Comparison of ENCODE assay signal across 8 cellular contexts in genomic region chr14:103384450-103385152, GRCh38.
DNase-seq lines count a peak whose midpoint lies in the region; ATAC-seq lines count a peak whose summit lies in the region.

No MANE protein-coding gene starts in this region.

- H3K9me3 Mint-ChIP-seq in activated T-cell treated with anti-CD3 and anti-CD28 coated beads, Interleukin-2, amount 50 U/mL, for 24 hours: no peaks in the 10 kb centered on the region

- peak overlapping the region; percentile 96 for H3K4me3 Mint-ChIP-seq in activated T-cell treated with anti-CD3 and anti-CD28 coated beads, Interleukin-2, amount 50 U/mL, for 24 hours

- ATAC-seq in GM18499 (IDR thresholded peaks at IDR 0.05; ENCODE audit: insufficient read depth, unreplicated experiment): peak; percentile 5
- peak; percentile 3 for ATAC-seq in HG02885 (IDR thresholded peaks at IDR 0.05; ENCODE audit: poor library complexity, unreplicated experiment)

- H3K27me3 Mint-ChIP-seq in activated T-cell treated with anti-CD3 and anti-CD28 coated beads, Interleukin-2, amount 50 U/mL, for 24 hours: no peaks in the 10 kb centered on the region

- no peak overlapping the region for H3K27ac ChIP-seq in iPS DF 6.9 (ENCODE audit: low read length)
- H3K27ac ChIP-seq in stomach smooth muscle (ENCODE audit: low read length): peak overlapping the region; percentile 62

- peaks cover 28% of the 10 kb centered on the region for H3K36me3 Mint-ChIP-seq in activated T-cell treated with anti-CD3 and anti-CD28 coated beads, Interleukin-2, amount 50 U/mL, for 24 hours (ENCODE audit: low read depth)

- H3K27ac Mint-ChIP-seq in activated T-cell treated with anti-CD3 and anti-CD28 coated beads, Interleukin-2, amount 50 U/mL, for 24 hours: peak overlapping the region; percentile 94

- peak overlapping the region; percentile 60 to 64 for H3K9ac ChIP-seq in stomach smooth muscle (ENCODE audit: low read length in 2 of 2)

- peaks cover 39% of the 10 kb centered on the region for H3K4me1 Mint-ChIP-seq in activated T-cell treated with anti-CD3 and anti-CD28 coated beads, Interleukin-2, amount 50 U/mL, for 24 hours (ENCODE audit: low read depth)

- no peaks in the 10 kb centered on the region for H3K9me3 ChIP-seq in iPS DF 6.9 (ENCODE audit: control insufficient read depth, insufficient read depth, low read length)
- H3K9me3 ChIP-seq in stomach smooth muscle (ENCODE audit: control insufficient read depth in 2 of 2, low read length in 2 of 2): no peaks in the 10 kb centered on the region

- no peaks in the 10 kb centered on the region for H3K36me3 ChIP-seq in iPS DF 6.9 (ENCODE audit: control insufficient read depth, insufficient read depth, low read length)
- H3K36me3 ChIP-seq in stomach smooth muscle (ENCODE audit: control insufficient read depth in 2 of 2, insufficient read depth in 2 of 2, low read length in 2 of 2): no peaks in the 10 kb centered on the region

- H3K27me3 ChIP-seq in iPS DF 6.9 (ENCODE audit: control insufficient read depth, insufficient read depth, low read length) (no peaks in the 10 kb centered on the region), stomach smooth muscle (ENCODE audit: control insufficient read depth in 1 of 2, insufficient read depth in 2 of 2, low read length in 2 of 2) (no peaks in the 10 kb centered on the region)

- H3K4me1 ChIP-seq in iPS DF 6.9 (ENCODE audit: control insufficient read depth, insufficient read depth, low read length): no peaks in the 10 kb centered on the region
- H3K4me1 ChIP-seq in stomach smooth muscle (ENCODE audit: control insufficient read depth, insufficient read depth, low read length): peaks cover 25% of the 10 kb centered on the region

- H3K4me3 ChIP-seq in iPS DF 6.9 (ENCODE audit: low read length) (peak overlapping the region; percentile 64; the same call in 1 of the 2 replicates), stomach smooth muscle (ENCODE audit: low read length in 2 of 2) (peak overlapping the region; percentile 81 to 97)

- no CpG with 5 or more reads among the region's 31 CpGs for WGBS in iPS DF 6.9 (ENCODE audit: insufficient coverage, insufficient read length)

- no peak for DNase-seq in activated T-cell treated with anti-CD3 and anti-CD28 coated beads, Interleukin-2, amount 50 U/mL, for 24 hours
- DNase-seq in iPS DF 6.9 (ENCODE audit: low read depth, low spot score): no peak
- DNase-seq in NCI-H2171 (lab: John Stamatoyannopoulos, UW): no peak
- DNase-seq in EL: no peak
- DNase-seq in NK-92 (lab: John Stamatoyannopoulos, UW; ENCODE audit: unreplicated experiment): no peak
